Comparison of ENCODE assay signal across 11 cellular contexts in genomic region chr19:18373407-18373891, GRCh38. TPM values are rescaled to one million over a fixed set of nuclear protein-coding genes. Genes with fewer than 3 reads are reported as not detected.
DNase-seq lines count a peak whose midpoint lies in the region; ATAC-seq and TF ChIP-seq lines count a peak whose summit lies in the region.
"Had no signal": no experiment of that assay in that cellular context is flagged by ENCODE, and none has a peak within 500 bp of the region (broad histone marks: within the 10 kb centered on the region; RNA-seq: fewer than 3 reads in every experiment).

No MANE protein-coding gene starts in this region.

- no peak for ATAC-seq in HG02571 (IDR thresholded peaks at IDR 0.05; ENCODE audit: unreplicated experiment)

- no peaks in the 10 kb centered on the region for H3K36me3 Mint-ChIP-seq in osteocyte (ENCODE audit: unreplicated experiment)

- no peaks in the 10 kb centered on the region for H3K9me3 Mint-ChIP-seq in osteocyte (ENCODE audit: unreplicated experiment)

- H3K79me2 ChIP-seq in PC-9 (ENCODE audit: low read depth), result no peaks in the 10 kb centered on the region

- peak overlapping the region; percentile 98 for H3K27ac Mint-ChIP-seq in osteocyte (ENCODE audit: unreplicated experiment)

- no peak overlapping the region for H3K4me3 Mint-ChIP-seq in osteocyte (ENCODE audit: unreplicated experiment)

- no peak for TF ChIP-seq CTCF in PC-9 (conservative IDR thresholded peaks at IDR 0.05)
- no peak for TF ChIP-seq CTCF in osteocyte (IDR thresholded peaks at IDR 0.05)

- H3K4me2 ChIP-seq in BLaER1, result peak overlapping the region; percentile 86
- peak overlapping the region; percentile 75 for H3K4me2 ChIP-seq in PC-9

- H3K4me1 ChIP-seq in BLaER1, result peaks cover 49% of the 10 kb centered on the region
- H3K4me1 ChIP-seq in PC-9 (replicated peaks; ENCODE audit: insufficient read depth), result peaks cover 52% of the 10 kb centered on the region
- peaks cover 11 to 15% of the 10 kb centered on the region in 2 donors for H3K4me1 ChIP-seq in duodenal mucosa (ENCODE audit: control insufficient read depth in 1 of 2, insufficient read depth in 2 of 2, low read length in 2 of 2)

- DNase-seq in PC-9 (no peak), osteocyte (ENCODE audit: extremely low spot score, unreplicated experiment) (no peak), NCI-H2081 treated with DMSO at 0.1 percent for 48 hours (lab: John Stamatoyannopoulos, UW) (no peak), RPMI8226 (no peak), NCI-H1694 (lab: John Stamatoyannopoulos, UW) (no peak)
- DNase-seq: activated CD4-positive, alpha-beta T cell treated with anti-CD3 and anti-CD28 coated beads for 48 hours; DMS 273 treated with DMSO at 0.1 percent for 48 hours had no signal

- no peaks in the 10 kb centered on the region for H3K27me3 ChIP-seq in BLaER1
- no peaks in the 10 kb centered on the region for H3K27me3 ChIP-seq in PC-9 (ENCODE audit: insufficient read depth, low read depth)
- H3K27me3 ChIP-seq in duodenal mucosa (ENCODE audit: control insufficient read depth in 1 of 2, insufficient read depth in 2 of 2, low read length in 2 of 2), result no peaks in the 10 kb centered on the region

- no peaks in the 10 kb centered on the region for H4K20me1 ChIP-seq in BLaER1
- no peaks in the 10 kb centered on the region for H4K20me1 ChIP-seq in PC-9 (ENCODE audit: insufficient read depth)

- peaks cover 50% of the 10 kb centered on the region for H3F3A ChIP-seq in PC-9 (ENCODE audit: insufficient read depth, low read depth)

- H3K4me3 ChIP-seq in BLaER1, result no peak overlapping the region
- H3K4me3 ChIP-seq in PC-9, result no peak overlapping the region; the same call in 1 of the 2 replicates
- H3K4me3 ChIP-seq in duodenal mucosa (ENCODE audit: low read depth in 1 of 2, low read length in 2 of 2), result no peak overlapping the region

- no peaks in the 10 kb centered on the region for H3K36me3 ChIP-seq in BLaER1
- no peaks in the 10 kb centered on the region for H3K36me3 ChIP-seq in PC-9 (ENCODE audit: low read depth)
- H3K36me3 ChIP-seq in duodenal mucosa (ENCODE audit: control insufficient read depth in 1 of 2, insufficient read depth in 2 of 2, low read length in 2 of 2), result no peaks in the 10 kb centered on the region

- BruUV-seq in PC-9 (replicated peaks; lab: Mats Ljungman, UMichigan), result no TSS peak

- intact Hi-C loops in PC-9 (cut with micrococcal nuclease; ENCODE audit: unreplicated experiment), result no loop called here

- H3K27me3 Mint-ChIP-seq in osteocyte (ENCODE audit: unreplicated experiment), result no peaks in the 10 kb centered on the region

- peaks cover 41% of the 10 kb centered on the region for H3K4me1 Mint-ChIP-seq in osteocyte (ENCODE audit: unreplicated experiment)

- H2AFZ ChIP-seq in PC-9, result no peak overlapping the region

- peak overlapping the region; percentile 82 for H3K27ac ChIP-seq in BLaER1
- H3K27ac ChIP-seq in PC-9, result peak overlapping the region; percentile 98
- peak overlapping the region; percentile 81 for H3K27ac ChIP-seq in duodenal mucosa (ENCODE audit: low read depth, low read length)

- CTCF ChIA-PET in PC-9 (lab: Charles Lee), result no interaction called here

- POLR2A ChIA-PET in PC-9 (lab: Charles Lee; ENCODE audit: unreplicated experiment), result no interaction called here

- H3K9ac ChIP-seq in BLaER1, result peak overlapping the region; percentile 60; the same call in 1 of the 2 replicates
- H3K9ac ChIP-seq in duodenal mucosa (ENCODE audit: low read depth in 1 of 2, low read length in 2 of 2), result peak overlapping the region in 1 of 2 donors; percentile 53

- H3K9me3 ChIP-seq in BLaER1, result no peaks in the 10 kb centered on the region
- no peaks in the 10 kb centered on the region for H3K9me3 ChIP-seq in PC-9 (ENCODE audit: insufficient read depth, low read depth)
- no peaks in the 10 kb centered on the region for H3K9me3 ChIP-seq in duodenal mucosa (ENCODE audit: control insufficient read depth in 1 of 2, low read length in 2 of 2)

- no peaks in the 10 kb centered on the region for H3K9me2 ChIP-seq in PC-9 (ENCODE audit: insufficient read depth)

RNA-seq across cellular contexts. Expression of gene GDF15, which starts 12.5 kb away (rescaled TPM):
- total RNA-seq in PC-9 (2021) (15.1 and 17.2 TPM in 2 replicates), osteocyte (41.9 and 47.9 TPM in 2 replicates)

RNA-seq across cellular contexts. Expression of gene LRRC25, which starts 24.0 kb away (rescaled TPM):
- total RNA-seq in PC-9 (2021) (not detected in 2 replicates), osteocyte (0.16 TPM in 1 of 2 replicates, not detected in the other)
- total RNA-seq: myocyte had no signal

RNA-seq across cellular contexts. Expression of gene PGPEP1, which starts 33.1 kb away (rescaled TPM):
- total RNA-seq in PC-9 (2021) (42.0 and 53.6 TPM in 2 replicates), osteocyte (36.1 and 38.5 TPM in 2 replicates)

RNA-seq across cellular contexts. Expression of gene SSBP4, which starts 45.7 kb away (rescaled TPM):
- total RNA-seq in PC-9 (2021) (56.6 and 65.2 TPM in 2 replicates), osteocyte (82.9 and 102 TPM in 2 replicates)

RNA-seq across cellular contexts. Expression of gene LSM4, which starts 50.6 kb away (rescaled TPM):
- 291 and 323 TPM in 2 replicates for total RNA-seq in PC-9 (2021)
- 92.1 and 98.1 TPM in 2 replicates for total RNA-seq in osteocyte
